In the genomic region with DNA sequence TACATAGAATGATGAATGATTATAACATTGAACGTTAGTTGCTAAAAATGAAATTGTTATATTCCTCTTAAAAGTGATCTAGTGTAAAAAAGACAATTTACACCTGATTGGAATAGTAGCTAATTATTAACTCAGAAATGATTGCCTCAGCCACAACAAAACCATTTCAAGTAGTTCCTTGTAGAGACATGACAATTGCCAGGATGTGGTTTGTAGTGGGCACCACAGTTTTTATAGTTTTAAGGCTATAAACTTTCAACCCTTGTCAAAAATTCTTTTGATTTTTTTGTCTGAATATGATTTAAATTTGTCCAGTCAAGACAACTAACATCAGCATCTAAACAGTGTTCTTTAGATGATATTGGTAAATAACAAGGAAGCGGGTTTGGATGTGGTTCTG, we compare ENCODE assay signal across 23 cellular contexts.
"Had no signal": no experiment of that assay in that cellular context is flagged by ENCODE, and none has a peak within 500 bp of the region (broad histone marks: within the 10 kb centered on the region; RNA-seq: fewer than 3 reads in every experiment).

No MANE protein-coding gene starts in this region.

- H3K27me3 ChIP-seq: ascending aorta, MG63, SJSA1 had no signal

- H3K36me3 ChIP-seq: ascending aorta, MG63, SJSA1 had no signal

- H3K4me3 ChIP-seq: ascending aorta, MG63, SJSA1 had no signal

- H3K27ac ChIP-seq: ascending aorta, SJSA1 had no signal

- H3K4me1 ChIP-seq: ascending aorta, SJSA1 had no signal

- DNase-seq: activated CD4-positive, alpha-beta T cell treated with anti-CD3 and anti-CD28 coated beads for 48 hours; activated CD4-positive, alpha-beta T cell treated with anti-CD3 and anti-CD28 coated beads, Interleukin-2, amount 50 U/mL, for 4 hours; activated CD4-positive, CD25-positive, alpha-beta regulatory T cell treated with anti-CD3 and anti-CD28 coated beads, Interleukin-2, amount 50 U/mL, for 72 hours; activated CD8-positive, alpha-beta memory T cell treated with anti-CD3 and anti-CD28 coated beads, Interleukin-2, amount 50 U/mL, for 48 hours; activated CD8-positive, alpha-beta T cell treated with anti-CD3 and anti-CD28 coated beads, Interleukin-2, amount 10 ng/mL, durations not matched to agents 7 days and 5 days; activated effector memory CD4-positive, alpha-beta T cell treated with Interleukin-2 at 50 U/mL for 16 hours; activated naive CD4-positive, alpha-beta T cell; activated T-cell treated with anti-CD3 and anti-CD28 coated beads, Interleukin-2, amount 50 U/mL, for 1 hour; MG63; NCI-H1105 treated with DMSO at 0.1 percent for 48 hours; NCI-H1436 treated with DMSO at 0.1 percent for 48 hours; NCI-H187; NCI-H2081; NCI-H510A treated with DMSO at 0.1 percent for 48 hours; NCI-H69; NK-92 treated with Interleukin-12 subunit alpha and Interleukin-12 subunit beta, amount 100 ng/mL, for 24 hours; PC-3; SHP77; SW 1271 had no signal

- ATAC-seq: activated CD8-positive, alpha-beta T cell treated with anti-CD3 and anti-CD28 coated beads, Interleukin-2, amount 10 ng/mL, durations not matched to agents 7 days and 5 days; PC-3; SK-N-SH treated with all-trans-retinoic acid at 6 μM for 48 hours; WTC11 had no signal

- H3K9me3 ChIP-seq: ascending aorta, SJSA1 had no signal
